In genomic region chr7:101923276-101923985, GRCh38 we compare ENCODE assay signal across 11 cellular contexts.
DNase-seq lines count a peak whose midpoint lies in the region; ATAC-seq and TF ChIP-seq lines count a peak whose summit lies in the region.
"Had no signal": no experiment of that assay in that cellular context is flagged by ENCODE, and none has a peak within 500 bp of the region (broad histone marks: within the 10 kb centered on the region; RNA-seq: fewer than 3 reads in every experiment).

No MANE protein-coding gene starts in this region.

- 90 to 93% methylated on average over 19 of the region's 19 CpGs for WGBS in sigmoid colon, 2 donors

- H3K27me3 Mint-ChIP-seq in osteocyte (ENCODE audit: unreplicated experiment) = no peaks in the 10 kb centered on the region

- H3K4me3 ChIP-seq in sigmoid colon = peak overlapping the region in 1 of 4 donors; percentile 10

- intact Hi-C loops in left ventricle myocardium superior (cut with micrococcal nuclease) = no loop called here
- intact Hi-C loops in sigmoid colon (cut with DNase I) = no loop called here

- H3K4me3 Mint-ChIP-seq in osteocyte (ENCODE audit: unreplicated experiment) = no peak overlapping the region

- H3K4me1 Mint-ChIP-seq in osteocyte (ENCODE audit: unreplicated experiment) = peaks cover 8% of the 10 kb centered on the region

- no peaks in the 10 kb centered on the region for H3K9me3 ChIP-seq in sigmoid colon

- no peak overlapping the region for H3K27ac Mint-ChIP-seq in osteocyte (ENCODE audit: unreplicated experiment)

- H3K27me3 ChIP-seq in sigmoid colon = no peaks in the 10 kb centered on the region

- TF ChIP-seq POLR2A in sigmoid colon (IDR thresholded peaks at IDR 0.05) = no peak

- H3K9me3 Mint-ChIP-seq in osteocyte (ENCODE audit: unreplicated experiment) = no peaks in the 10 kb centered on the region

- TF ChIP-seq CTCF in sigmoid colon (IDR thresholded peaks at IDR 0.05) = no peak
- no peak for TF ChIP-seq CTCF in osteocyte (IDR thresholded peaks at IDR 0.05)

- H3K4me1 ChIP-seq in sigmoid colon = peaks cover 0 to 43% (median 28%) of the 10 kb centered on the region in 4 donors

- DNase-seq in EH (ENCODE audit: low read depth) (peak; percentile 95), left ventricle myocardium superior (no peak), sigmoid colon (peak; percentile 65), activated gamma-delta T cell treated with Interleukin-2 at 50 U/mL for 16 hours (no peak), osteocyte (ENCODE audit: extremely low spot score, unreplicated experiment) (no peak), GDM1 (lab: John Stamatoyannopoulos, UW) (no peak), occipital lobe (lab: John Stamatoyannopoulos, UW) (no peak)
- DNase-seq: amygdala, NCI-H774, small intestine had no signal

- H3K36me3 ChIP-seq in sigmoid colon = peaks cover 0 to 2% (median 0%) of the 10 kb centered on the region in 4 donors

- H3K36me3 Mint-ChIP-seq in osteocyte (ENCODE audit: unreplicated experiment) = peaks cover 12% of the 10 kb centered on the region

- TF ChIP-seq EP300 in sigmoid colon (IDR thresholded peaks at IDR 0.05) = no peak

- peak; percentile 82 for ATAC-seq in SK-N-SH treated with all-trans-retinoic acid at 6 μM for 48 hours
- ATAC-seq in left ventricle myocardium superior = peak; percentile 14

- peak overlapping the region; percentile 67 to 93 (median 80) for H3K27ac ChIP-seq in sigmoid colon

TF ChIP-seq in SK-N-SH treated with all-trans-retinoic acid at 6 μM for 48 hours, 23 proteins besides CTCF, POLR2A, EP300 and RAD21:
- TF ChIP-seq ZNF8 (CRISPR knock-in tag; IDR thresholded peaks at IDR 0.05) = no peak
- TF ChIP-seq ISL1 (CRISPR knock-in tag; IDR thresholded peaks at IDR 0.05) = 0 out of 2 replicates have a peak, but pooled peaks have one; percentile 23

Comparison
In these comparisons a context has a peak if more than half of its experiments do, and no peak if none do; other contexts are left out.
1. DNase-seq: peak in EH (single experiment) and sigmoid colon (single experiment); none in left ventricle myocardium superior (single experiment), activated gamma-delta T cell treated with Interleukin-2 at 50 U/mL for 16 hours (single experiment), osteocyte (single experiment), GDM1 (single experiment) and occipital lobe (single experiment).